Comparison of ENCODE assay signal across 8 cellular contexts in genomic region chr19:7395793-7396192, GRCh38. TPM values are rescaled to one million over a fixed set of nuclear protein-coding genes. Genes with fewer than 3 reads are reported as not detected.
DNase-seq lines count a peak whose midpoint lies in the region; ATAC-seq, FAIRE-seq and TF ChIP-seq lines count a peak whose summit lies in the region.

No MANE protein-coding gene starts in this region.

- no peaks in the 10 kb centered on the region for H3K36me3 ChIP-seq in GM06990 (ENCODE audit: control insufficient read depth, insufficient read depth, low read length)
- peaks cover 4% of the 10 kb centered on the region; the same call in 1 of the 2 replicates for H3K36me3 ChIP-seq in Panc1 (ENCODE audit: control insufficient read depth, insufficient read depth, low read length)
- no peaks in the 10 kb centered on the region for H3K36me3 ChIP-seq in esophagus squamous epithelium

- peak overlapping the region; percentile 98 for H3K4me3 ChIP-seq in GM06990 (replicated peaks; ENCODE audit: low read depth, low read length)
- peak overlapping the region; percentile 85 to 86 for H3K4me3 ChIP-seq in Panc1 (ENCODE audit: low read depth in 2 of 2, low read length in 2 of 2)
- H3K4me3 ChIP-seq in esophagus squamous epithelium = peak overlapping the region; percentile 82 to 100 (median 91)

- in situ Hi-C loops in Panc1 (cut with HindIII; ENCODE audit: low pct_unique_long_range_greater_than_20kb, low sequenced_read_pairs) = no loop called here

- H3K27ac Mint-ChIP-seq in progenitor cell of endocrine pancreas = peak overlapping the region; percentile 88

- no peak for TF ChIP-seq POLR2A in esophagus squamous epithelium (IDR thresholded peaks at IDR 0.05)

- FAIRE-seq in D721Med (lab: Jason Lieb, UNC) = no peak

- intact Hi-C loops in Panc1 (cut with micrococcal nuclease; ENCODE audit: unreplicated experiment) = no loop called here
- intact Hi-C loops in esophagus squamous epithelium (cut with DNase I) = no loop called here

- H3K27me3 ChIP-seq in GM06990 (replicated peaks; ENCODE audit: control insufficient read depth, insufficient read depth, low read length) (no peaks in the 10 kb centered on the region), Panc1 (ENCODE audit: control insufficient read depth, insufficient read depth, low read length) (no peaks in the 10 kb centered on the region), esophagus squamous epithelium (no peaks in the 10 kb centered on the region)

- POLR2A ChIA-PET in Panc1 (lab: Charles Lee) = no interaction called here

- CTCF ChIA-PET in Panc1 (lab: Charles Lee) = no interaction called here

- peaks cover 2% of the 10 kb centered on the region for H3K36me3 Mint-ChIP-seq in progenitor cell of endocrine pancreas (ENCODE audit: insufficient read depth)

- no peaks in the 10 kb centered on the region for H3K9me3 Mint-ChIP-seq in progenitor cell of endocrine pancreas (ENCODE audit: low read depth)

- H3K27me3 Mint-ChIP-seq in progenitor cell of endocrine pancreas = no peaks in the 10 kb centered on the region

- no peak for TF ChIP-seq CTCF in GM06990 (IDR thresholded peaks at IDR 0.05; ENCODE audit: insufficient read depth, low read length, poor library complexity, severe bottlenecking)
- no peak for TF ChIP-seq CTCF in Panc1 (IDR thresholded peaks at IDR 0.05)
- TF ChIP-seq CTCF in esophagus squamous epithelium (IDR thresholded peaks at IDR 0.05) = no peak
- no peak for TF ChIP-seq CTCF in progenitor cell of endocrine pancreas (IDR thresholded peaks at IDR 0.05; ENCODE audit: unreplicated experiment)
- no peak for TF ChIP-seq CTCF in D721Med (IDR thresholded peaks at IDR 0.05; ENCODE audit: insufficient read depth, missing control alignments)

- peaks cover 25% of the 10 kb centered on the region for H3K4me1 Mint-ChIP-seq in progenitor cell of endocrine pancreas (ENCODE audit: low read depth)

- DNase-seq in GM06990 (ENCODE audit: extremely low read depth, insufficient read length) (no peak), Panc1 (ENCODE audit: low read depth, low spot score) (no peak), esophagus squamous epithelium (lab: John Stamatoyannopoulos, UW) (no peak), progenitor cell of endocrine pancreas (ENCODE audit: low spot score, unreplicated experiment) (no peak), GM19238 (ENCODE audit: insufficient read length, low spot score) (no peak), D721Med (ENCODE audit: insufficient read length, low spot score) (no peak)

- no TSS peak for BruUV-seq in Panc1 (replicated peaks; lab: Mats Ljungman, UMichigan)

- H3K9me3 ChIP-seq in Panc1 (ENCODE audit: control insufficient read depth, insufficient read depth, low read depth, low read length) = no peaks in the 10 kb centered on the region
- no peaks in the 10 kb centered on the region for H3K9me3 ChIP-seq in esophagus squamous epithelium

- H3K27ac ChIP-seq in Panc1 (ENCODE audit: low read length) (peak overlapping the region; percentile 62), esophagus squamous epithelium (peak overlapping the region in 3 of 4 donors; percentile 88 to 96 (median 95))

- H3K4me3 Mint-ChIP-seq in progenitor cell of endocrine pancreas (ENCODE audit: low read depth) = peak overlapping the region; percentile 88

- ATAC-seq in Panc1 (no peak), HG03280 (IDR thresholded peaks at IDR 0.05; ENCODE audit: unreplicated experiment) (no peak), GM18511 (IDR thresholded peaks at IDR 0.05; ENCODE audit: unreplicated experiment) (no peak)

- 9 to 10% methylated on average over 7 of the region's 7 CpGs for WGBS in esophagus squamous epithelium, 2 donors

- peaks cover 18% of the 10 kb centered on the region for H3K4me1 ChIP-seq in Panc1 (ENCODE audit: control insufficient read depth, insufficient read depth, low read length)
- peaks cover 5 to 61% (median 15%) of the 10 kb centered on the region in 3 donors for H3K4me1 ChIP-seq in esophagus squamous epithelium

RNA-seq across cellular contexts. Expression of gene ARHGEF18, which starts 47.1 kb away (rescaled TPM):
- total RNA-seq in Panc1 (2021; ENCODE audit: unreplicated experiment) (39.1 TPM), esophagus squamous epithelium (10 to 100 TPM; 24.2 to 42.0 (median 28.7) TPM), progenitor cell of endocrine pancreas (53.4 and 60.8 TPM in 2 replicates)
- 31.9 TPM for polyA plus RNA-seq in Panc1 (2012; ENCODE audit: insufficient read length)
